Comparison of ENCODE assay signal across 13 cellular contexts in genomic region chr11:88480217-88480616, GRCh38.
DNase-seq lines count a peak whose midpoint lies in the region; ATAC-seq lines count a peak whose summit lies in the region.
"Had no signal": no experiment of that assay in that cellular context is flagged by ENCODE, and none has a peak within 500 bp of the region (broad histone marks: within the 10 kb centered on the region; RNA-seq: fewer than 3 reads in every experiment).

No MANE protein-coding gene starts in this region.

- H3K9me3 ChIP-seq in GM23248 (ENCODE audit: low read depth) (no peaks in the 10 kb centered on the region), SJSA1 (replicated peaks) (no peaks in the 10 kb centered on the region)

- H3K4me2 ChIP-seq in GM23248 (ENCODE audit: unreplicated experiment): peak overlapping the region; percentile 15

- intact Hi-C loops in sciatic nerve (cut with DNase I): no loop called here

- in situ Hi-C loops in GM23248 (cut with MboI): no loop called here

- peak; percentile 88 for DNase-seq in GM23248
- DNase-seq in SJSA1 (ENCODE audit: low read depth in 1 of 2, low spot score in 2 of 2): peak; percentile 33 to 61
- peak; percentile 94 for DNase-seq in fibroblast of peridontal ligament (ENCODE audit: extremely low read depth)
- DNase-seq in sciatic nerve (ENCODE audit: low spot score): no peak
- DNase-seq in H7: no peak
- no peak for DNase-seq in NCI-H524 (lab: John Stamatoyannopoulos, UW)
- DNase-seq in DMS114 treated with DMSO at 0.1 percent for 48 hours (lab: John Stamatoyannopoulos, UW; ENCODE audit: unreplicated experiment): no peak
- DNase-seq: DMS79, glutamatergic neuron, NCI-H1436 treated with DMSO at 0.1 percent for 48 hours, right cardiac atrium had no signal

- no peaks in the 10 kb centered on the region for H3K79me2 ChIP-seq in GM23248 (ENCODE audit: insufficient read depth)

- H2AFZ ChIP-seq in GM23248: no peak overlapping the region

- H3K27me3 ChIP-seq in GM23248 (replicated peaks; ENCODE audit: insufficient read depth): no peaks in the 10 kb centered on the region
- no peaks in the 10 kb centered on the region for H3K27me3 ChIP-seq in SJSA1 (replicated peaks)
- H3K27me3 ChIP-seq in H7 (ENCODE audit: control insufficient read depth, insufficient read depth, low read length): no peaks in the 10 kb centered on the region
- H3K27me3 ChIP-seq: cardiac muscle cell had no signal

- no peaks in the 10 kb centered on the region for H3K9me2 ChIP-seq in GM23248 (ENCODE audit: insufficient read depth)

- H3K36me3 ChIP-seq in GM23248 (ENCODE audit: low read depth): no peaks in the 10 kb centered on the region
- H3K36me3 ChIP-seq in SJSA1: no peaks in the 10 kb centered on the region
- H3K36me3 ChIP-seq in H7 (replicated peaks; ENCODE audit: control insufficient read depth, insufficient read depth, low read length): no peaks in the 10 kb centered on the region
- H3K36me3 ChIP-seq: cardiac muscle cell had no signal

- no peak overlapping the region; the same call in 1 of the 2 replicates for H3K9ac ChIP-seq in GM23248

- peak; percentile 50 for ATAC-seq in sciatic nerve
- no peak for ATAC-seq in HG03045 (IDR thresholded peaks at IDR 0.05; ENCODE audit: unreplicated experiment)
- ATAC-seq: right cardiac atrium had no signal

- WGBS in GM23248 (ENCODE audit: low coverage in 1 of 2, low lambda C conversion rate in 2 of 2, missing lambda C conversion rate in 2 of 2), 2 experiments: 0 to 14% methylated on average over 1 of the region's 1 CpG

- H3K4me3 ChIP-seq in GM23248 (0 out of 2 replicates have a peak overlapping the region, but pooled peaks have one; percentile 2), SJSA1 (no peak overlapping the region), H7 (ENCODE audit: insufficient read depth, low read depth, low read length) (no peak overlapping the region)
- H3K4me3 ChIP-seq: cardiac muscle cell had no signal

- H3F3A ChIP-seq in GM23248 (ENCODE audit: insufficient read depth): peaks cover 42% of the 10 kb centered on the region

- H3K27ac ChIP-seq in GM23248 (peak overlapping the region; percentile 65), SJSA1 (peak overlapping the region; percentile 53)
- H3K27ac ChIP-seq: cardiac muscle cell had no signal

- H3K4me1 ChIP-seq in GM23248 (ENCODE audit: insufficient read depth) (peaks cover 59% of the 10 kb centered on the region), SJSA1 (replicated peaks) (peaks cover 43% of the 10 kb centered on the region)

- H4K20me1 ChIP-seq in GM23248 (ENCODE audit: insufficient read depth): no peaks in the 10 kb centered on the region

Comparison
In these comparisons a context has a peak if more than half of its experiments do, and no peak if none do; other contexts are left out.
1. DNase-seq: peak in GM23248 (single experiment), SJSA1 (2 of 2) and fibroblast of peridontal ligament (single experiment); none in sciatic nerve (single experiment), H7 (single experiment), NCI-H524 (0 of 2) and DMS114 treated with DMSO at 0.1 percent for 48 hours (single experiment).